ENCODE assay signal across 1 cellular context in the genomic region with DNA sequence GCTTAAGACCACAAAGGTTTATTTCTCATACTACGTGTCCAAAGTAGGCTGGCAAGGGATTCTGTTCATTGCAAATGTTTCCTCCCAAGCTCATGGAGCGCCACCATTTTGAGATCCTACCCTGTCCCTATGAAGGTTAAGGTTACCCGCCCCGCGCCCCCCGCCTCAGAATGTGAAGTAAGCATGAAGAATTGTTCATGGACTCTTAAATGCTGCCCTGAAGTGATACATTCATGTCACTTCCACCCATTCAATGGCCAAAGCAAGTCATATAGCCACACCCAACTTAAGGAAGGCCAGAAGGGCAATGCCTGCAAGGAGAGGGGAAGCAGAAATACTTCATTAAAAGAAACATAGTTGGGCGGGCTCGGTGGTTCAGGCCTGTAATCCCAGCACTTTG.
TF ChIP-seq lines count a peak whose summit lies in the region.

No MANE protein-coding gene starts in this region.

TF ChIP-seq in HepG2, 621 proteins besides CTCF, POLR2A, EP300 and RAD21:
- TF ChIP-seq, protein P1, sequence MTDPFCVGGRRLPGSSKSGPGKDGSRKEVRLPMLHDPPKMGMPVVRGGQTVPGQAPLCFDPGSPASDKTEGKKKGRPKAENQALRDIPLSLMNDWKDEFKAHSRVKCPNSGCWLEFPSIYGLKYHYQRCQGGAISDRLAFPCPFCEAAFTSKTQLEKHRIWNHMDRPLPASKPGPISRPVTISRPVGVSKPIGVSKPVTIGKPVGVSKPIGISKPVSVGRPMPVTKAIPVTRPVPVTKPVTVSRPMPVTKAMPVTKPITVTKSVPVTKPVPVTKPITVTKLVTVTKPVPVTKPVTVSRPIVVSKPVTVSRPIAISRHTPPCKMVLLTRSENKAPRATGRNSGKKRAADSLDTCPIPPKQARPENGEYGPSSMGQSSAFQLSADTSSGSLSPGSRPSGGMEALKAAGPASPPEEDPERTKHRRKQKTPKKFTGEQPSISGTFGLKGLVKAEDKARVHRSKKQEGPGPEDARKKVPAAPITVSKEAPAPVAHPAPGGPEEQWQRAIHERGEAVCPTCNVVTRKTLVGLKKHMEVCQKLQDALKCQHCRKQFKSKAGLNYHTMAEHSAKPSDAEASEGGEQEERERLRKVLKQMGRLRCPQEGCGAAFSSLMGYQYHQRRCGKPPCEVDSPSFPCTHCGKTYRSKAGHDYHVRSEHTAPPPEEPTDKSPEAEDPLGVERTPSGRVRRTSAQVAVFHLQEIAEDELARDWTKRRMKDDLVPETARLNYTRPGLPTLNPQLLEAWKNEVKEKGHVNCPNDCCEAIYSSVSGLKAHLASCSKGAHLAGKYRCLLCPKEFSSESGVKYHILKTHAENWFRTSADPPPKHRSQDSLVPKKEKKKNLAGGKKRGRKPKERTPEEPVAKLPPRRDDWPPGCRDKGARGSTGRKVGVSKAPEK (CRISPR knock-in tag; IDR thresholded peaks at IDR 0.05; ENCODE audit: borderline replicate concordance), result 0 out of 2 replicates have a peak, but pooled peaks have one; percentile 14
- TF ChIP-seq, protein P2, sequence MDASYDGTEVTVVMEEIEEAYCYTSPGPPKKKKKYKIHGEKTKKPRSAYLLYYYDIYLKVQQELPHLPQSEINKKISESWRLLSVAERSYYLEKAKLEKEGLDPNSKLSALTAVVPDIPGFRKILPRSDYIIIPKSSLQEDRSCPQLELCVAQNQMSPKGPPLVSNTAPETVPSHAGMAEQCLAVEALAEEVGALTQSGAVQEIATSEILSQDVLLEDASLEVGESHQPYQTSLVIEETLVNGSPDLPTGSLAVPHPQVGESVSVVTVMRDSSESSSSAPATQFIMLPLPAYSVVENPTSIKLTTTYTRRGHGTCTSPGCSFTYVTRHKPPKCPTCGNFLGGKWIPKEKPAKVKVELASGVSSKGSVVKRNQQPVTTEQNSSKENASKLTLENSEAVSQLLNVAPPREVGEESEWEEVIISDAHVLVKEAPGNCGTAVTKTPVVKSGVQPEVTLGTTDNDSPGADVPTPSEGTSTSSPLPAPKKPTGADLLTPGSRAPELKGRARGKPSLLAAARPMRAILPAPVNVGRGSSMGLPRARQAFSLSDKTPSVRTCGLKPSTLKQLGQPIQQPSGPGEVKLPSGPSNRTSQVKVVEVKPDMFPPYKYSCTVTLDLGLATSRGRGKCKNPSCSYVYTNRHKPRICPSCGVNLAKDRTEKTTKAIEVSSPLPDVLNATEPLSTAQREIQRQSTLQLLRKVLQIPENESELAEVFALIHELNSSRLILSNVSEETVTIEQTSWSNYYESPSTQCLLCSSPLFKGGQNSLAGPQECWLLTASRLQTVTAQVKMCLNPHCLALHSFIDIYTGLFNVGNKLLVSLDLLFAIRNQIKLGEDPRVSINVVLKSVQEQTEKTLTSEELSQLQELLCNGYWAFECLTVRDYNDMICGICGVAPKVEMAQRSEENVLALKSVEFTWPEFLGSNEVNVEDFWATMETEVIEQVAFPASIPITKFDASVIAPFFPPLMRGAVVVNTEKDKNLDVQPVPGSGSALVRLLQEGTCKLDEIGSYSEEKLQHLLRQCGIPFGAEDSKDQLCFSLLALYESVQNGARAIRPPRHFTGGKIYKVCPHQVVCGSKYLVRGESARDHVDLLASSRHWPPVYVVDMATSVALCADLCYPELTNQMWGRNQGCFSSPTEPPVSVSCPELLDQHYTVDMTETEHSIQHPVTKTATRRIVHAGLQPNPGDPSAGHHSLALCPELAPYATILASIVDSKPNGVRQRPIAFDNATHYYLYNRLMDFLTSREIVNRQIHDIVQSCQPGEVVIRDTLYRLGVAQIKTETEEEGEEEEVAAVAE (CRISPR knock-in tag; IDR thresholded peaks at IDR 0.05; ENCODE audit: borderline replicate concordance), result no peak
- TF ChIP-seq HDAC1 (CRISPR knock-in tag; IDR thresholded peaks at IDR 0.05) (0 out of 2 replicates have a peak, but pooled peaks have one; percentile 30), YY1 (IDR thresholded peaks at IDR 0.05; ENCODE audit: insufficient read depth, insufficient replicate concordance, low read depth, low read length) (peak; percentile 18), ZNF619 (CRISPR knock-in tag; IDR thresholded peaks at IDR 0.05) (no peak), ZNF572 (CRISPR knock-in tag; IDR thresholded peaks at IDR 0.05) (0 out of 2 replicates have a peak, but pooled peaks have one; percentile 43), ZNF788 (CRISPR knock-in tag; IDR thresholded peaks at IDR 0.05; ENCODE audit: borderline replicate concordance) (no peak)
